ENCODE assay signal across 8 cellular contexts in genomic region chr21:36150192-36150711, GRCh38. TPM values are rescaled to one million over a fixed set of nuclear protein-coding genes. Genes with fewer than 3 reads are reported as not detected.
A peak's percentile ranks its signal among the peaks of the same experiment; 100 is the strongest.
DNase-seq lines count a peak whose midpoint lies in the region; ATAC-seq and TF ChIP-seq lines count a peak whose summit lies in the region.

No MANE protein-coding gene starts in this region.

- intact Hi-C loops in mucosa of descending colon (cut with DNase I, micrococcal nuclease): loop anchor here in 1 of 2 donors (10.0 kb wide), 1 partner anchor 175 kb away; the partner anchor contains the start of gene MORC3

- H3K9me3 ChIP-seq in MG63 (no peaks in the 10 kb centered on the region), mucosa of descending colon (no peaks in the 10 kb centered on the region)

- TF ChIP-seq CTCF in mucosa of descending colon (IDR thresholded peaks at IDR 0.05): no peak

- H3K4me3 ChIP-seq in MG63 (no peak overlapping the region), mucosa of descending colon (no peak overlapping the region)

- H3K27me3 ChIP-seq in MG63: no peaks in the 10 kb centered on the region

- ATAC-seq in mucosa of descending colon: peak; percentile 76

- no peaks in the 10 kb centered on the region for H3K9me3 Mint-ChIP-seq in activated naive CD4-positive, alpha-beta T cell treated with anti-CD3 and anti-CD28 coated beads, Interleukin-2, amount 50 U/mL, for 24 hours

- no peak for DNase-seq in activated naive CD4-positive, alpha-beta T cell treated with Interleukin-2 at 50 U/mL for 16 hours
- DNase-seq in MG63: peak; percentile 49
- DNase-seq in astrocyte of the hippocampus (ENCODE audit: low read depth, low spot score): peak; percentile 85
- peak in 2 of 3 donors; percentile 40 to 41 for DNase-seq in mucosa of descending colon
- no peak for DNase-seq in RKO (ENCODE audit: low spot score)
- DNase-seq in HK-2 (ENCODE audit: unreplicated experiment): no peak
- DNase-seq in NCI-H2171 treated with DMSO at 0.1 percent for 48 hours (lab: John Stamatoyannopoulos, UW): no peak

- H3K27ac Mint-ChIP-seq in activated naive CD4-positive, alpha-beta T cell treated with anti-CD3 and anti-CD28 coated beads, Interleukin-2, amount 50 U/mL, for 24 hours: peak overlapping the region; percentile 92

- peak overlapping the region; percentile 11 for H3K4me3 Mint-ChIP-seq in activated naive CD4-positive, alpha-beta T cell treated with anti-CD3 and anti-CD28 coated beads, Interleukin-2, amount 50 U/mL, for 24 hours

- H3K4me1 ChIP-seq in mucosa of descending colon (ENCODE audit: low read depth): peaks cover 15% of the 10 kb centered on the region

- H3K27me3 Mint-ChIP-seq in activated naive CD4-positive, alpha-beta T cell treated with anti-CD3 and anti-CD28 coated beads, Interleukin-2, amount 50 U/mL, for 24 hours: no peaks in the 10 kb centered on the region

- H3K4me1 Mint-ChIP-seq in activated naive CD4-positive, alpha-beta T cell treated with anti-CD3 and anti-CD28 coated beads, Interleukin-2, amount 50 U/mL, for 24 hours: peaks cover 44% of the 10 kb centered on the region

- no peaks in the 10 kb centered on the region for H3K36me3 Mint-ChIP-seq in activated naive CD4-positive, alpha-beta T cell treated with anti-CD3 and anti-CD28 coated beads, Interleukin-2, amount 50 U/mL, for 24 hours

- H3K36me3 ChIP-seq in MG63 (no peaks in the 10 kb centered on the region), mucosa of descending colon (ENCODE audit: low read depth) (no peaks in the 10 kb centered on the region)

RNA-seq across cellular contexts. Expression of gene DOP1B, which starts 6.4 kb away (rescaled TPM):
- 1.6 and 4.7 TPM in 2 replicates for total RNA-seq in MG63 (2014; rRNA removed; shearing (Covaris generic); ENCODE audit: low replicate concordance)
- total RNA-seq in mucosa of descending colon: 10 to 100 TPM; 40.4 to 87.3 (median 73.1) TPM

RNA-seq across cellular contexts. Expression of gene CBR3, which starts 15.4 kb away (rescaled TPM):
- total RNA-seq in MG63 (2014; rRNA removed; shearing (Covaris generic); ENCODE audit: low replicate concordance): 11.2 and 17.8 TPM in 2 replicates
- 1 to 10 TPM in 2 of 3 donors, under 1 TPM in 1; 0.75 to 5.0 (median 4.1) TPM for total RNA-seq in mucosa of descending colon

Comparison
In these comparisons a context has a peak if more than half of its experiments do, and no peak if none do; other contexts are left out.
1. DNase-seq: peak in MG63 (single experiment), astrocyte of the hippocampus (single experiment) and mucosa of descending colon (2 of 3); none in activated naive CD4-positive, alpha-beta T cell treated with Interleukin-2 at 50 U/mL for 16 hours (single experiment), RKO (single experiment), HK-2 (single experiment) and NCI-H2171 treated with DMSO at 0.1 percent for 48 hours (single experiment).